Comparison of ENCODE assay signal across 8 cellular contexts in the genomic region with DNA sequence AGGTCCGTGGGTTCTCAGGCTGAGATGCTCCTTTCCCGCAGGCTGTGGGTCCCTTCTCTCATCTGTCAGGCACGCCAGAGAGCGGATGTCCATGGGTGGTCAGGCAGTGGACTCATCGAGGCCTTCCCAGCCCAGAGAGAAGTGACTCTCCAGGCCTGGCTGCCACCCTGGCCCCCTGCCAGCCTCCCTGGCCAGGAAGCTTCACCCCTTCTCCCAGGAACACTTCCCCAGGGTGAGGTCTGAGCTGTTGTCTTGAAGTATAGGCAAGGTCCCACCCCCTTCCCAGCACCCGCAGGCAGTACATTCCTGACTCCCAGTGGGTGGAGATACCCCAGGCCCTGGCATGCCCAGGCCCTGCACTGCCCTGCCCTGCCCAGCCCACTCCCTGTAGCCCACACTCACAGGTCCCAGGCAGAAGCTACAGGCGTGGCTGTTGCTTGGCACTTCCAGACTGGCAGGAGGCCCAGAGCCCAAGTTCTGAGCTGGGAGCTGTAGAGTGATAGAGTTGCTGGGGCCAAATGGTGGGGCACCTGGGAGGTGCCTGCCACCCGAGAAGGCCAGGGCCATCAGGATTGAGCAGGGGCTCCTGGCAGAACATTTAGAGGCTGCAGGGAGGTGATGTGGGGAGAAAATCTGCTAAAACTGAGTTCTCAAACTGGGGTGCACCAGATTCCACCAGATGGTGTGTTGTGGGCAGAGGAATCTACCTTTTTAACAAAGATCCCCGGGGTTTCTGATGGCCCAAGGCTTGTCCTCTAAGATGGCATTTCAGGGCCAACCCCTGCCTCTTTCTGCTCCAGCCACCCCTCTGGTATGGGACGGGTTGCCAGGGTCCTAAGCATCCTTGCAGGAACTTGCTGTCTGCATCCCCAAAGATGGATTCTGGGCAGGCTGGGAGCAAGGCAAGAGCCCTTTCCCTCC. TPM values are rescaled to one million over a fixed set of nuclear protein-coding genes. Genes with fewer than 3 reads are reported as not detected.
DNase-seq lines count a peak whose midpoint lies in the region; ATAC-seq and TF ChIP-seq lines count a peak whose summit lies in the region.

No MANE protein-coding gene starts in this region.

- peaks cover 94% of the 10 kb centered on the region for H3F3A ChIP-seq in PC-9 (ENCODE audit: insufficient read depth, low read depth)

- DNase-seq in COR-L47 (lab: John Stamatoyannopoulos, UW) (peak; percentile 39), PC-9 (peak; percentile 99 to 100), esophagus squamous epithelium (lab: John Stamatoyannopoulos, UW) (no peak), ovary (peak; percentile 40 to 65 (median 62))
- DNase-seq in activated CD4-positive, alpha-beta T cell treated with anti-CD3 and anti-CD28 coated beads, Interleukin-2, amount 50 U/mL, for 48 hours: no peak
- no peak for DNase-seq in activated naive CD8-positive, alpha-beta T cell treated with anti-CD3 and anti-CD28 coated beads for 36 hours

- H3K27me3 ChIP-seq in PC-9 (ENCODE audit: insufficient read depth, low read depth): no peaks in the 10 kb centered on the region
- no peaks in the 10 kb centered on the region for H3K27me3 ChIP-seq in esophagus squamous epithelium
- no peaks in the 10 kb centered on the region for H3K27me3 ChIP-seq in ovary

- no peaks in the 10 kb centered on the region for H3K9me3 Mint-ChIP-seq in activated naive CD8-positive, alpha-beta T cell treated with anti-CD3 and anti-CD28 coated beads for 36 hours

- ATAC-seq in HG02623 (IDR thresholded peaks at IDR 0.05; ENCODE audit: unreplicated experiment) (no peak), GM21528 (IDR thresholded peaks at IDR 0.05; ENCODE audit: low FRiP score, unreplicated experiment) (no peak)

- H3K4me1 Mint-ChIP-seq in activated naive CD8-positive, alpha-beta T cell treated with anti-CD3 and anti-CD28 coated beads for 36 hours: no peaks in the 10 kb centered on the region

- H3K27ac ChIP-seq in PC-9 (peak overlapping the region; percentile 97), esophagus squamous epithelium (peak overlapping the region; percentile 89 to 95 (median 92)), ovary (no peak overlapping the region)

- TF ChIP-seq POLR2A in esophagus squamous epithelium (IDR thresholded peaks at IDR 0.05) (peak in 1 of 4 donors; percentile 44), ovary (IDR thresholded peaks at IDR 0.05) (no peak)

- peaks cover 8% of the 10 kb centered on the region for H4K20me1 ChIP-seq in PC-9 (ENCODE audit: insufficient read depth)

- peaks cover 86% of the 10 kb centered on the region for H3K79me2 ChIP-seq in PC-9 (ENCODE audit: low read depth)

- peak overlapping the region; percentile 92 for H3K4me2 ChIP-seq in PC-9

- no peaks in the 10 kb centered on the region for H3K9me2 ChIP-seq in PC-9 (ENCODE audit: insufficient read depth)

- intact Hi-C loops in PC-9 (cut with micrococcal nuclease; ENCODE audit: unreplicated experiment): loop anchor here (1.0 kb wide), 2 partner anchors 11 to 34 kb away; no protein-coding TSS in a partner anchor
- intact Hi-C loops in esophagus squamous epithelium (cut with DNase I): no loop called here
- intact Hi-C loops in ovary (cut with DNase I): no loop called here

- peaks cover 4% of the 10 kb centered on the region for H3K27me3 Mint-ChIP-seq in activated naive CD8-positive, alpha-beta T cell treated with anti-CD3 and anti-CD28 coated beads for 36 hours

- H3K9me3 ChIP-seq in PC-9 (ENCODE audit: insufficient read depth, low read depth) (no peaks in the 10 kb centered on the region), esophagus squamous epithelium (no peaks in the 10 kb centered on the region), ovary (no peaks in the 10 kb centered on the region)

- CTCF ChIA-PET in PC-9 (lab: Charles Lee): interaction anchor here (0.6 to 1.2 kb wide), 2 partner anchors 25 to 36 kb away, joined by 3 to 7 read pairs; no protein-coding TSS in a partner anchor

- no peak overlapping the region for H3K4me3 Mint-ChIP-seq in activated naive CD8-positive, alpha-beta T cell treated with anti-CD3 and anti-CD28 coated beads for 36 hours

- H2AFZ ChIP-seq in PC-9: no peak overlapping the region

- peak overlapping the region; percentile 79 for H3K4me3 ChIP-seq in PC-9
- peak overlapping the region in 3 of 4 donors; percentile 23 to 79 (median 31) for H3K4me3 ChIP-seq in esophagus squamous epithelium
- no peak overlapping the region for H3K4me3 ChIP-seq in ovary

- POLR2A ChIA-PET in PC-9 (lab: Charles Lee; ENCODE audit: unreplicated experiment): interaction anchor here (0.5 to 1.9 kb wide), 6 partner anchors 10 to 150 kb away, joined by 3 to 48 read pairs (median 4); no protein-coding TSS in a partner anchor

- H3K27ac Mint-ChIP-seq in activated naive CD8-positive, alpha-beta T cell treated with anti-CD3 and anti-CD28 coated beads for 36 hours: no peak overlapping the region

- WGBS in esophagus squamous epithelium, 2 donors: 2 to 34% methylated on average over 5 to 7 of the region's 10 CpGs
- 59 to 76% (median 71%) methylated on average over 10 of the region's 10 CpGs for WGBS in ovary, 3 donors

- no peaks in the 10 kb centered on the region for H3K36me3 Mint-ChIP-seq in activated naive CD8-positive, alpha-beta T cell treated with anti-CD3 and anti-CD28 coated beads for 36 hours

- TSS peak; percentile 13 for BruUV-seq in PC-9 (replicated peaks; lab: Mats Ljungman, UMichigan)

- peaks cover 92% of the 10 kb centered on the region for H3K4me1 ChIP-seq in PC-9 (replicated peaks; ENCODE audit: insufficient read depth)
- peaks cover 61 to 85% (median 85%) of the 10 kb centered on the region in 3 donors for H3K4me1 ChIP-seq in esophagus squamous epithelium
- peaks cover 54% of the 10 kb centered on the region for H3K4me1 ChIP-seq in ovary (ENCODE audit: insufficient read depth)

- TF ChIP-seq EP300 in ovary (IDR thresholded peaks at IDR 0.05): no peak

- peaks cover 70% of the 10 kb centered on the region for H3K36me3 ChIP-seq in PC-9 (ENCODE audit: low read depth)
- H3K36me3 ChIP-seq in esophagus squamous epithelium: peaks cover 0 to 10% (median 7%) of the 10 kb centered on the region in 3 donors
- no peaks in the 10 kb centered on the region for H3K36me3 ChIP-seq in ovary

- no peak for TF ChIP-seq CTCF in PC-9 (conservative IDR thresholded peaks at IDR 0.05)
- TF ChIP-seq CTCF in esophagus squamous epithelium (IDR thresholded peaks at IDR 0.05): no peak
- TF ChIP-seq CTCF in ovary (IDR thresholded peaks at IDR 0.05): no peak

RNA-seq across cellular contexts. Expression of a gene that starts 6.7 kb away (rescaled TPM):
- total RNA-seq in PC-9 (2021) (291 and 327 TPM in 2 replicates), esophagus squamous epithelium (10 to 100 TPM; 44.4 to 86.3 (median 77.0) TPM), ovary (100 to 1,000 TPM in 1 of 7 donors, 10 to 100 TPM in 6; 23.6 to 132 (median 41.7) TPM)
- polyA plus RNA-seq in ovary: 10 to 100 TPM; 28.2 to 34.2 TPM
- total RNA-seq in activated naive CD8-positive, alpha-beta T cell treated with anti-CD3 and anti-CD28 coated beads for 36 hours: 1 to 10 TPM; 3.7 to 5.1 TPM

RNA-seq across cellular contexts. Expression of a gene that starts 32.6 kb away (rescaled TPM):
- total RNA-seq in PC-9 (2021) (38.6 and 58.7 TPM in 2 replicates), esophagus squamous epithelium (10 to 100 TPM in 3 of 4 donors, 1 to 10 TPM in 1; 5.2 to 20.2 (median 12.8) TPM), ovary (10 to 100 TPM; 36.5 to 83.2 (median 54.7) TPM)
- polyA plus RNA-seq in ovary: 10 to 100 TPM; 51.2 to 82.7 TPM
- 10 to 100 TPM in 1 of 2 experiments, 1 to 10 TPM in 1; 9.4 to 12.9 TPM for total RNA-seq in activated naive CD8-positive, alpha-beta T cell treated with anti-CD3 and anti-CD28 coated beads for 36 hours

Comparison
In these comparisons a context has a peak if more than half of its experiments do, and no peak if none do; other contexts are left out.
1. DNase-seq: peak in COR-L47 (single experiment), PC-9 (2 of 2) and ovary (5 of 5); none in esophagus squamous epithelium (single experiment), activated CD4-positive, alpha-beta T cell treated with anti-CD3 and anti-CD28 coated beads, Interleukin-2, amount 50 U/mL, for 48 hours (0 of 2) and activated naive CD8-positive, alpha-beta T cell treated with anti-CD3 and anti-CD28 coated beads for 36 hours (single experiment).
2. H3K27ac ChIP-seq: peak in PC-9 (single experiment) and esophagus squamous epithelium (4 of 4); none in ovary (0 of 2).
3. RNA of a gene that starts 6.7 kb away (total RNA-seq): 291 to 327 TPM in PC-9, 44.4 to 86.3 TPM in esophagus squamous epithelium and 23.6 to 132 TPM in ovary; 3.7 to 5.1 TPM in activated naive CD8-positive, alpha-beta T cell treated with anti-CD3 and anti-CD28 coated beads for 36 hours; every median in the first group is over 4 times any median in the second.